Comparison of ENCODE assay signal across 1 cellular context in genomic region chr19:17346109-17346671, GRCh38.
A peak's percentile ranks its signal among the peaks of the same experiment; 100 is the strongest.
TF ChIP-seq lines count a peak whose summit lies in the region.

No MANE protein-coding gene starts in this region.

TF ChIP-seq in H1, 55 proteins besides CTCF, POLR2A, EP300 and RAD21:
- no peak for TF ChIP-seq USF2 (IDR thresholded peaks at IDR 0.05; ENCODE audit: low read length)
- no peak for TF ChIP-seq RBBP5 (IDR thresholded peaks at IDR 0.05; ENCODE audit: borderline replicate concordance, low read depth, low read length)
- TF ChIP-seq CREB1 (IDR thresholded peaks at IDR 0.05) = peak; percentile 67
- peak; percentile 18; the same call in 1 of the 2 replicates for TF ChIP-seq SP1 (IDR thresholded peaks at IDR 0.05; ENCODE audit: low read depth, low read length)
- TF ChIP-seq, protein P1, sequence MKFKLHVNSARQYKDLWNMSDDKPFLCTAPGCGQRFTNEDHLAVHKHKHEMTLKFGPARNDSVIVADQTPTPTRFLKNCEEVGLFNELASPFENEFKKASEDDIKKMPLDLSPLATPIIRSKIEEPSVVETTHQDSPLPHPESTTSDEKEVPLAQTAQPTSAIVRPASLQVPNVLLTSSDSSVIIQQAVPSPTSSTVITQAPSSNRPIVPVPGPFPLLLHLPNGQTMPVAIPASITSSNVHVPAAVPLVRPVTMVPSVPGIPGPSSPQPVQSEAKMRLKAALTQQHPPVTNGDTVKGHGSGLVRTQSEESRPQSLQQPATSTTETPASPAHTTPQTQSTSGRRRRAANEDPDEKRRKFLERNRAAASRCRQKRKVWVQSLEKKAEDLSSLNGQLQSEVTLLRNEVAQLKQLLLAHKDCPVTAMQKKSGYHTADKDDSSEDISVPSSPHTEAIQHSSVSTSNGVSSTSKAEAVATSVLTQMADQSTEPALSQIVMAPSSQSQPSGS (IDR thresholded peaks at IDR 0.05; ENCODE audit: low read length) = no peak
- no peak for TF ChIP-seq NANOG (IDR thresholded peaks at IDR 0.05; ENCODE audit: insufficient read depth, low read depth, low read length, poor library complexity, severe bottlenecking)
- no peak for TF ChIP-seq BRCA1 (IDR thresholded peaks at IDR 0.05; ENCODE audit: low read depth, low read length)
- TF ChIP-seq ZNF274 (IDR thresholded peaks at IDR 0.05; ENCODE audit: borderline replicate concordance, extremely low read depth, low read length) = no peak
- TF ChIP-seq SP4 (IDR thresholded peaks at IDR 0.05; ENCODE audit: low read length) = no peak
- peak; percentile 71; the same call in 1 of the 2 replicates for TF ChIP-seq KDM1A (IDR thresholded peaks at IDR 0.05; ENCODE audit: borderline replicate concordance, low read length)
- no peak for TF ChIP-seq MAX (IDR thresholded peaks at IDR 0.05)
- TF ChIP-seq SIX5 (IDR thresholded peaks at IDR 0.05; ENCODE audit: low read depth, low read length) = no peak
